7 cellular contexts compared by ENCODE assay signal in the genomic region with DNA sequence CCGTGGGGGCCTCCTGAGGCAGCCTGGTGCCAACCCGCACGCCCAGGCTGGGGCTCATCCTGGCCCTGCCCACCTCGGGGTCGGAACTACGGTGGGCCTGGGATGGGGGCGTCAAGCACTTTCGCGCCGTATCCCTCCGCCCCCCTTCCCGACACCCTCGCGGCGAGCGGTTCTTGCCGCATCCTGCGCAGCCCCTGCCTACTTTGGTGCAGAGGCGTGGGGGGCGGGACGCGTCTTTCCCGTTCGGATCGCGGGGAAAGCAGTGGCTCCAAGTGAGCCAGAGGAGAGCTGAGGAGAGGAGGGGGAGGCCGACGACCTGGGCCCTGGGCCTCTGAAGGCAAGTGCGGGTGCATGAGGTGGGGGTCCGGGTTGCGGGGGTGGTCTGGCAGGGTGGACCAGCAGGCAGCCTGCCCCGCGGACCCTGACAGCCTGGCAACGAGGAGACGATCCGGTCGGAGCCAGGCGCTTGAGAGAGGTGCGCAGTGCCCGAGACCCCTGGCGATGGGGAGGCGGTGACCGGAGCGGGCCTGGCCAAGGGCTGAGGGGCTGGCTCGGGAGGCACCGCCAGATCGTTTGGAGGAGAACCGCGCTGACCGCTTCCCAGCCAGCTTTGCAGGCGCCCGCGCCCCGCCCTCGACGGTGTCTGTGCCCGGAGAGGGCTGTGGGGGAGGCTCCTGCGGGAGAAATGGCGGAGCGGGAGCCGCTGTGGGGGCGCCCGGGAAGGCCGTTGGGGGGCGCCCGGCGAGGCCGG. TPM values are rescaled to one million over a fixed set of nuclear protein-coding genes. Genes with fewer than 3 reads are reported as not detected.
A peak's percentile ranks its signal among the peaks of the same experiment; 100 is the strongest.
DNase-seq lines count a peak whose midpoint lies in the region; TF ChIP-seq lines count a peak whose summit lies in the region.

Gene GPRASP2 (plus strand): TSS at position 233 of the 751 bp plus-strand sequence. CDS start 2,422 bp downstream, outside the sequence.

- no peak for TF ChIP-seq EP300 in neural cell (conservative IDR thresholded peaks at IDR 0.05; ENCODE audit: poor library complexity, severe bottlenecking)

- no peaks in the 10 kb centered on the region for H4K20me1 ChIP-seq in neural cell (ENCODE audit: insufficient read depth)

- TF ChIP-seq CTCF in LNCaP clone FGC (IDR thresholded peaks at IDR 0.05; ENCODE audit: control insufficient read depth, extremely low read depth, insufficient read depth) (no peak), neural cell (IDR thresholded peaks at IDR 0.05; ENCODE audit: poor library complexity, severe bottlenecking) (no peak)

- no peaks in the 10 kb centered on the region for H3K9me3 ChIP-seq in neural cell (ENCODE audit: low read length)

- DNase-seq in G401 (ENCODE audit: low spot score): peak; percentile 66
- no peak for DNase-seq in LNCaP clone FGC (ENCODE audit: low read depth)
- peak; percentile 14 for DNase-seq in globus pallidus (ENCODE audit: low spot score)
- no peak for DNase-seq in RPMI8226
- DNase-seq in NCI-H1048 (lab: John Stamatoyannopoulos, UW): no peak

- peaks cover 17% of the 10 kb centered on the region for H3K4me1 Mint-ChIP-seq in activated naive CD8-positive, alpha-beta T cell (ENCODE audit: low read depth)

- TF ChIP-seq RAD21 in neural cell (conservative IDR thresholded peaks at IDR 0.05): no peak

- H3K4me3 ChIP-seq in LNCaP clone FGC (ENCODE audit: low read depth, low read length) (peak within 1 kb of the TSS; percentile 70), neural cell (ENCODE audit: low read length) (peak within 1 kb of the TSS; percentile 80)

- in situ Hi-C loops in G401 (cut with HindIII; ENCODE audit: low sequenced_read_pairs): no loop called here

- no peaks in the 10 kb centered on the region for H3K9me2 ChIP-seq in neural cell (ENCODE audit: insufficient read depth, low read length)

- H3K4me2 ChIP-seq in neural cell (ENCODE audit: low read length): no peak within 1 kb of the TSS

- no peak within 1 kb of the TSS for H3K27ac Mint-ChIP-seq in activated naive CD8-positive, alpha-beta T cell

- H3F3A ChIP-seq in neural cell (ENCODE audit: insufficient read depth, low read length, poor library complexity, severe bottlenecking): no peaks in the 10 kb centered on the region

- peak within 1 kb of the TSS; percentile 40 for H2AFZ ChIP-seq in neural cell (ENCODE audit: low read depth, low read length)

- no peaks in the 10 kb centered on the region for H3K36me3 ChIP-seq in neural cell (ENCODE audit: insufficient read depth, low read length)

- peak within 1 kb of the TSS; percentile 91 for H3K9ac ChIP-seq in neural cell (ENCODE audit: low read length)

- peak within 1 kb of the TSS; percentile 86 for H3K4me3 Mint-ChIP-seq in activated naive CD8-positive, alpha-beta T cell

- H3K79me2 ChIP-seq in neural cell (replicated peaks; ENCODE audit: insufficient read depth, low read length): no peaks in the 10 kb centered on the region

- H3K27me3 ChIP-seq in neural cell (ENCODE audit: insufficient read depth, low read depth, low read length): no peaks in the 10 kb centered on the region

- H3K36me3 Mint-ChIP-seq in activated naive CD8-positive, alpha-beta T cell: no peaks in the 10 kb centered on the region

- H3K27ac ChIP-seq in neural cell (ENCODE audit: low read length): peak within 1 kb of the TSS; percentile 90

- H3K27me3 Mint-ChIP-seq in activated naive CD8-positive, alpha-beta T cell: no peaks in the 10 kb centered on the region

- H3K9me3 Mint-ChIP-seq in activated naive CD8-positive, alpha-beta T cell (ENCODE audit: low read depth): no peaks in the 10 kb centered on the region

TF ChIP-seq in neural cell, 6 proteins besides CTCF, POLR2A, EP300 and RAD21:
- peak; percentile 80 for TF ChIP-seq POLR2AphosphoS5 (IDR thresholded peaks at IDR 0.05)
- no peak for TF ChIP-seq EZH2 (IDR thresholded peaks at IDR 0.05; ENCODE audit: borderline replicate concordance, insufficient read depth, low read length, poor library complexity, severe bottlenecking)
- peak; percentile 68 for TF ChIP-seq TAF1 (IDR thresholded peaks at IDR 0.05; ENCODE audit: low read depth)
- TF ChIP-seq REST (IDR thresholded peaks at IDR 0.05; ENCODE audit: borderline replicate concordance): peak; percentile 79

RNA-seq across cellular contexts. Expression of gene GPRASP2, which starts in this region (rescaled TPM):
- total RNA-seq in G401 (2014; rRNA removed; shearing (Covaris generic)): 21.1 and 43.9 TPM in 2 replicates
- polyA plus RNA-seq in neural cell: 93.5 and 96.4 TPM in 2 replicates
- polyA minus RNA-seq in neural cell: 145 and 154 TPM in 2 replicates

Comparison
In these comparisons a context has a peak if more than half of its experiments do, and no peak if none do; other contexts are left out.
1. DNase-seq: peak in G401 (single experiment) and globus pallidus (single experiment); none in LNCaP clone FGC (single experiment), RPMI8226 (single experiment) and NCI-H1048 (single experiment).